24 cellular contexts compared by ENCODE assay signal in genomic region chr5:37807015-37807414, GRCh38. TPM values are rescaled to one million over a fixed set of nuclear protein-coding genes. Genes with fewer than 3 reads are reported as not detected.
A peak's percentile ranks its signal among the peaks of the same experiment; 100 is the strongest.
DNase-seq lines count a peak whose midpoint lies in the region; ATAC-seq and TF ChIP-seq lines count a peak whose summit lies in the region.
"Had no signal": no experiment of that assay in that cellular context is flagged by ENCODE, and none has a peak within 500 bp of the region (broad histone marks: within the 10 kb centered on the region; RNA-seq: fewer than 3 reads in every experiment).

No MANE protein-coding gene starts in this region.

- H3K27me3 ChIP-seq in PC-9 (ENCODE audit: insufficient read depth, low read depth) (no peaks in the 10 kb centered on the region), sigmoid colon (no peaks in the 10 kb centered on the region)
- H3K27me3 ChIP-seq: SJCRH30 had no signal

- H3K4me2 ChIP-seq in PC-9: no peak overlapping the region
- H3K4me2 ChIP-seq: A549, KMS-11 had no signal

- no peak for TF ChIP-seq CTCF in PC-9 (conservative IDR thresholded peaks at IDR 0.05)
- no peak for TF ChIP-seq CTCF in sigmoid colon (IDR thresholded peaks at IDR 0.05)

- peak overlapping the region; percentile 7; the same call in 1 of the 2 replicates for H2AFZ ChIP-seq in PC-9
- H2AFZ ChIP-seq: GM23248 had no signal

- no peak overlapping the region for H3K27ac ChIP-seq in PC-9
- H3K27ac ChIP-seq in sigmoid colon: peak overlapping the region; percentile 53 to 75 (median 68)
- H3K27ac ChIP-seq: A549, GM23248, KMS-11, SJCRH30 had no signal

- H3K9me2 ChIP-seq in PC-9 (ENCODE audit: insufficient read depth): no peaks in the 10 kb centered on the region

- POLR2A ChIA-PET in PC-9 (lab: Charles Lee; ENCODE audit: unreplicated experiment): no interaction called here

- 90 to 97% methylated on average over 2 of the region's 2 CpGs for WGBS in sigmoid colon, 2 donors

- TF ChIP-seq EP300 in sigmoid colon (IDR thresholded peaks at IDR 0.05): no peak

- BruUV-seq in PC-9 (replicated peaks; lab: Mats Ljungman, UMichigan): no TSS peak

- H3K36me3 ChIP-seq in PC-9 (ENCODE audit: low read depth): no peaks in the 10 kb centered on the region
- no peaks in the 10 kb centered on the region for H3K36me3 ChIP-seq in sigmoid colon
- H3K36me3 ChIP-seq: SJCRH30 had no signal

- no peaks in the 10 kb centered on the region for H3K79me2 ChIP-seq in PC-9 (ENCODE audit: low read depth)

- DNase-seq in PC-9 (no peak), sigmoid colon (no peak), SHP77 treated with DMSO at 0.1 percent for 48 hours (lab: John Stamatoyannopoulos, UW) (no peak), NCI-H82 treated with DMSO at 0.1 percent for 48 hours (lab: John Stamatoyannopoulos, UW; ENCODE audit: unreplicated experiment) (no peak)
- DNase-seq in stimulated activated CD4-positive, alpha-beta T cell treated with anti-CD3 and anti-CD28 coated beads, Interleukin-1b, Interleukin-23, amount 100 ng/mL, for 48 hours: no peak
- DNase-seq: Caco-2; CD4-positive, alpha-beta memory T cell; DMS79; EL; GDM1; GM23248; H7; MM.1S; NCI-H2029 treated with DMSO at 0.1 percent for 48 hours; NCI-H2227 treated with DMSO at 0.1 percent for 48 hours; NCI-H69; T-helper 2 cell had no signal

- no peaks in the 10 kb centered on the region for H4K20me1 ChIP-seq in PC-9 (ENCODE audit: insufficient read depth)

- CTCF ChIA-PET in PC-9 (lab: Charles Lee): no interaction called here

- H3K4me3 ChIP-seq in PC-9: no peak overlapping the region
- H3K4me3 ChIP-seq in sigmoid colon: no peak overlapping the region
- H3K4me3 ChIP-seq: A549, GM23248, SJCRH30 had no signal

- peak; percentile 31 for ATAC-seq in GM18870 (IDR thresholded peaks at IDR 0.05; ENCODE audit: unreplicated experiment)
- ATAC-seq in HG02981 (IDR thresholded peaks at IDR 0.05; ENCODE audit: unreplicated experiment): peak; percentile 44
- ATAC-seq: A549, SK-N-SH treated with all-trans-retinoic acid at 6 μM for 48 hours had no signal

- intact Hi-C loops in PC-9 (cut with micrococcal nuclease; ENCODE audit: unreplicated experiment): no loop called here
- intact Hi-C loops in sigmoid colon (cut with DNase I): no loop called here

- H3K9me3 ChIP-seq in PC-9 (ENCODE audit: insufficient read depth, low read depth) (peaks cover 3% of the 10 kb centered on the region; the same call in 1 of the 2 replicates), sigmoid colon (no peaks in the 10 kb centered on the region)
- H3K9me3 ChIP-seq: A549, Caco-2 had no signal

- H3K4me1 ChIP-seq in PC-9 (replicated peaks; ENCODE audit: insufficient read depth) (no peaks in the 10 kb centered on the region), sigmoid colon (peaks cover 0 to 29% (median 17%) of the 10 kb centered on the region in 4 donors)
- H3K4me1 ChIP-seq: A549, Caco-2 had no signal

- H3F3A ChIP-seq in PC-9 (ENCODE audit: insufficient read depth, low read depth): no peaks in the 10 kb centered on the region

- no peak for TF ChIP-seq POLR2A in sigmoid colon (IDR thresholded peaks at IDR 0.05)

RNA-seq across cellular contexts. Expression of gene GDNF, which starts 32.8 kb away (rescaled TPM):
- total RNA-seq in PC-9 (2021): 0.38 and 0.85 TPM in 2 replicates
- 10 to 100 TPM in 1 of 4 donors, 1 to 10 TPM in 3; 4.2 to 16.3 (median 7.9) TPM for total RNA-seq in sigmoid colon
- under 1 TPM; under 0.01 to 0.63 (median 0.23) TPM for polyA plus RNA-seq in sigmoid colon
- total RNA-seq: Caco-2; CD4-positive, alpha-beta memory T cell; NCI-H460 had no signal
- polyA plus RNA-seq: CD4-positive, alpha-beta memory T cell had no signal
